Comparison of ENCODE assay signal across 1 cellular context in the genomic region with DNA sequence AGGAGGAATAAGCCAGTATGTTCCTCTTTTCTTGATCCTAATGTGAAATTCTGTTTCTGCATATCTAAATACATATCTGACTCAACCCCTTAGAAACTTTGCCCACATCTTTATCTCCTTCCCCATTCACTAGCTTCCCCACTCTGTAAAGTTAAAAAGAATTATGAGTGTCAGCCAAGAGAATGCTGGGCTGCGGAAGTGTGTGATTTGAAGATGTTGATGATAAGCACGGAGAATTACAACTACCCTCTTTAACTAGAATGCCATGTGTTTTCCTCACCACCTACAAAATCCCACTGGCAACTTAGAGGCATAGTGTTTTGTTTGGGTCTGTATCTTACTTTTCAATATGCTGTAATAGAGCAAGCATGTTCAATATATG.
TF ChIP-seq lines count a peak whose summit lies in the region.

No MANE protein-coding gene starts in this region.

TF ChIP-seq in K562, 482 proteins besides CTCF, POLR2A, EP300 and RAD21 (continued from another document and continues in another):
- TF ChIP-seq NCOA6 (IDR thresholded peaks at IDR 0.05) = no peak
- no peak for TF ChIP-seq CBX8 (IDR thresholded peaks at IDR 0.05; ENCODE audit: borderline replicate concordance, extremely low read depth, low read depth, low read length, poor library complexity, severe bottlenecking)
- TF ChIP-seq HNRNPL (IDR thresholded peaks at IDR 0.05; ENCODE audit: low read depth, low read length) = no peak
- TF ChIP-seq ZBTB49 (CRISPR knock-in tag; IDR thresholded peaks at IDR 0.05; ENCODE audit: borderline replicate concordance) = no peak
- peak; percentile 40; the same call in 1 of the 2 replicates for TF ChIP-seq ZNF239 (CRISPR knock-in tag; IDR thresholded peaks at IDR 0.05)
- no peak for TF ChIP-seq ZBTB40 (IDR thresholded peaks at IDR 0.05)
- no peak for TF ChIP-seq ZBTB40 (CRISPR knock-in tag; IDR thresholded peaks at IDR 0.05)
- 0 out of 2 replicates have a peak, but pooled peaks have one; percentile 22 for TF ChIP-seq ZNF174 (CRISPR knock-in tag; IDR thresholded peaks at IDR 0.05)
- no peak for TF ChIP-seq CEBPZ (IDR thresholded peaks at IDR 0.05; ENCODE audit: borderline replicate concordance, low read depth, low read length)
- TF ChIP-seq DIDO1 (tag; IDR thresholded peaks at IDR 0.05; ENCODE audit: low read depth) = no peak
- TF ChIP-seq, protein P1, sequence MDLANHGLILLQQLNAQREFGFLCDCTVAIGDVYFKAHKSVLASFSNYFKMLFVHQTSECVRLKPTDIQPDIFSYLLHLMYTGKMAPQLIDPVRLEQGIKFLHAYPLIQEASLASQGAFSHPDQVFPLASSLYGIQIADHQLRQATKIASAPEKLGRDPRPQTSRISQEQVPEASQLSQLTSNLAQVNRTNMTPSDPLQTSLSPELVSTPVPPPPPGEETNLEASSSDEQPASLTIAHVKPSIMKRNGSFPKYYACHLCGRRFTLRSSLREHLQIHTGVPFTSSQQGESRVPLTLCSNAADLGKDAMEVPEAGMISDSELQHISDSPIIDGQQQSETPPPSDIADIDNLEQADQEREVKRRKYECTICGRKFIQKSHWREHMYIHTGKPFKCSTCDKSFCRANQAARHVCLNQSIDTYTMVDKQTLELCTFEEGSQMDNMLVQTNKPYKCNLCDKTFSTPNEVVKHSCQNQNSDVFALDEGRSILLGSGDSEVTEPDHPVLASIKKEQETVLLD (IDR thresholded peaks at IDR 0.05) = peak; percentile 82; the same call in 1 of the 2 replicates
- TF ChIP-seq ZNF184 (CRISPR knock-in tag; IDR thresholded peaks at IDR 0.05) = no peak
- TF ChIP-seq, protein P2, sequence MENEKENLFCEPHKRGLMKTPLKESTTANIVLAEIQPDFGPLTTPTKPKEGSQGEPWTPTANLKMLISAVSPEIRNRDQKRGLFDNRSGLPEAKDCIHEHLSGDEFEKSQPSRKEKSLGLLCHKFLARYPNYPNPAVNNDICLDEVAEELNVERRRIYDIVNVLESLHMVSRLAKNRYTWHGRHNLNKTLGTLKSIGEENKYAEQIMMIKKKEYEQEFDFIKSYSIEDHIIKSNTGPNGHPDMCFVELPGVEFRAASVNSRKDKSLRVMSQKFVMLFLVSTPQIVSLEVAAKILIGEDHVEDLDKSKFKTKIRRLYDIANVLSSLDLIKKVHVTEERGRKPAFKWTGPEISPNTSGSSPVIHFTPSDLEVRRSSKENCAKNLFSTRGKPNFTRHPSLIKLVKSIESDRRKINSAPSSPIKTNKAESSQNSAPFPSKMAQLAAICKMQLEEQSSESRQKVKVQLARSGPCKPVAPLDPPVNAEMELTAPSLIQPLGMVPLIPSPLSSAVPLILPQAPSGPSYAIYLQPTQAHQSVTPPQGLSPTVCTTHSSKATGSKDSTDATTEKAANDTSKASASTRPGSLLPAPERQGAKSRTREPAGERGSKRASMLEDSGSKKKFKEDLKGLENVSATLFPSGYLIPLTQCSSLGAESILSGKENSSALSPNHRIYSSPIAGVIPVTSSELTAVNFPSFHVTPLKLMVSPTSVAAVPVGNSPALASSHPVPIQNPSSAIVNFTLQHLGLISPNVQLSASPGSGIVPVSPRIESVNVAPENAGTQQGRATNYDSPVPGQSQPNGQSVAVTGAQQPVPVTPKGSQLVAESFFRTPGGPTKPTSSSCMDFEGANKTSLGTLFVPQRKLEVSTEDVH (IDR thresholded peaks at IDR 0.05; ENCODE audit: low read depth, partially characterized antibody) = peak; percentile 56
- TF ChIP-seq NFE2L1 (tag; IDR thresholded peaks at IDR 0.05; ENCODE audit: borderline replicate concordance, low read depth) = no peak
- no peak for TF ChIP-seq CEBPB (tag; IDR thresholded peaks at IDR 0.05)
- TF ChIP-seq MEIS2 (IDR thresholded peaks at IDR 0.05; ENCODE audit: partially characterized antibody) = peak; percentile 97
- no peak for TF ChIP-seq SNAPC5 (CRISPR knock-in tag; IDR thresholded peaks at IDR 0.05)
- TF ChIP-seq ARID3B (CRISPR knock-in tag; IDR thresholded peaks at IDR 0.05; ENCODE audit: borderline replicate concordance) = no peak
- no peak for TF ChIP-seq MCM3 (IDR thresholded peaks at IDR 0.05)
- no peak for TF ChIP-seq ZBTB17 (CRISPR knock-in tag; IDR thresholded peaks at IDR 0.05)
- no peak for TF ChIP-seq NFATC3 (IDR thresholded peaks at IDR 0.05)
- no peak for TF ChIP-seq CHD2 (IDR thresholded peaks at IDR 0.05; ENCODE audit: low read depth, low read length)
- TF ChIP-seq NFE2 (IDR thresholded peaks at IDR 0.05; ENCODE audit: low read depth) = peak; percentile 79
- TF ChIP-seq SREBF2 (CRISPR knock-in tag; IDR thresholded peaks at IDR 0.05) = no peak
- no peak for TF ChIP-seq U2AF1 (optimal IDR thresholded peaks at IDR 0.05; ENCODE audit: low read depth, low read length)
- TF ChIP-seq CEBPG (CRISPR knock-in tag; IDR thresholded peaks at IDR 0.05) = no peak
- no peak for TF ChIP-seq CEBPG (tag; conservative IDR thresholded peaks at IDR 0.05 in 1 of 2, IDR thresholded peaks at IDR 0.05 in 1 of 2)
- TF ChIP-seq ZNF75A (CRISPR knock-in tag; IDR thresholded peaks at IDR 0.05) = no peak
- TF ChIP-seq ZNF57 (CRISPR knock-in tag; IDR thresholded peaks at IDR 0.05) = no peak
- TF ChIP-seq, protein P3, sequence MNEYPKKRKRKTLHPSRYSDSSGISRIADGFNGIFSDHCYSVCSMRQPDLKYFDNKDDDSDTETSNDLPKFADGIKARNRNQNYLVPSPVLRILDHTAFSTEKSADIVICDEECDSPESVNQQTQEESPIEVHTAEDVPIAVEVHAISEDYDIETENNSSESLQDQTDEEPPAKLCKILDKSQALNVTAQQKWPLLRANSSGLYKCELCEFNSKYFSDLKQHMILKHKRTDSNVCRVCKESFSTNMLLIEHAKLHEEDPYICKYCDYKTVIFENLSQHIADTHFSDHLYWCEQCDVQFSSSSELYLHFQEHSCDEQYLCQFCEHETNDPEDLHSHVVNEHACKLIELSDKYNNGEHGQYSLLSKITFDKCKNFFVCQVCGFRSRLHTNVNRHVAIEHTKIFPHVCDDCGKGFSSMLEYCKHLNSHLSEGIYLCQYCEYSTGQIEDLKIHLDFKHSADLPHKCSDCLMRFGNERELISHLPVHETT (CRISPR knock-in tag; conservative IDR thresholded peaks at IDR 0.05 in 1 of 2, IDR thresholded peaks at IDR 0.05 in 1 of 2) = no peak
- TF ChIP-seq CCAR2 (IDR thresholded peaks at IDR 0.05; ENCODE audit: low read depth, low read length) = no peak
- peak; percentile 61; the same call in 1 of the 2 replicates for TF ChIP-seq CREM (IDR thresholded peaks at IDR 0.05; ENCODE audit: low read depth)
- TF ChIP-seq SAFB (IDR thresholded peaks at IDR 0.05; ENCODE audit: borderline replicate concordance, low read depth, low read length) = no peak
- no peak for TF ChIP-seq SMARCA5 (IDR thresholded peaks at IDR 0.05)
- no peak for TF ChIP-seq HEY1 (CRISPR knock-in tag; IDR thresholded peaks at IDR 0.05; ENCODE audit: borderline replicate concordance)
